In the genomic region with DNA sequence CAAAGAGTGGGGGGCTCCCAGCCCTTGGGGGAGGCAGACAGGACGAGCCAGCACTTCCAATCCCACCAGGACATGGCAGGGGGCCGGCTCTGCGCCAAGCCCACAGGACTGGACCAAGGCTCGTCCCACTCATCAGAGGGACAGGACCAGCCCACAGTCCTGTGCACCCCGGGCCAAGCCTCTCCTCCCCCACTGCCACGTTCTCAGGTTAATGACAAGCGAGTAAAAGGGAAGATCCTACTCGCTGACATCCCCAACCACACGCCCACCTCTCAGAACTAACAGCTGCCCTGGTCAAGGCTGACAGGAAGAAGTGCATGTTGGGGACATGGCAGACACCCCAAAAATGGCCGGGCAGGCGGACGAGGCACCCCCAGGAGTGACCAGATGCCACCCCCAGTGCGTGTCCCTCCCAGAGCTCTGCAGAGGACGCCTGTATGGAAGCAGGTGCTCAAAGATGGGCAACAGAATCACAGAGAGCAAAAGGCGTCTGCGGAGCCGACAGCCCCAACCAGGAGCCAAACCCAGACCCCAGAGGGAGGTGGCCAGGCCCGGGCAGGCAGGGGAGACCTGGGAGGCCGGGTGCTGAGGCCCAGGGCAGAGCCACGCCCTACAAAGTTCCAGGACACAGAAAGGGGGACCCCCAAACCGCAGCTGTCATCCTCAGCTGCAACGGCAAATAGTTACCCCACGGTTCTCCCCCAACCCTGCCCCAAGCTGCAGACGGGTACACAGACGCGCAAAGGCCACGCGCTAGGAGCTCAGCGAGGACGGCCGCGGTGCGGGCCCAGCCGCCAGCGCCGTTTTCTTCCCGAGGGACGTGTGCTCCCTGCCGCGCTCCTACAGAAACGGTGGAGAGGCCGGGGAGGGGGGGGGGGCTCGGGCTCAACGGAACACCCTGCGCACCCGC, we compare ENCODE assay signal across 8 cellular contexts. TPM values are rescaled to one million over a fixed set of nuclear protein-coding genes. Genes with fewer than 3 reads are reported as not detected.
DNase-seq lines count a peak whose midpoint lies in the region; ATAC-seq and TF ChIP-seq lines count a peak whose summit lies in the region.

No MANE protein-coding gene starts in this region.

- H3K4me2 ChIP-seq in neuronal stem cell (ENCODE audit: insufficient read depth, low read length, poor library complexity, severe bottlenecking) = peak overlapping the region; percentile 67

- no peak overlapping the region for H2BK12ac ChIP-seq in neuronal stem cell (ENCODE audit: low read length)

- no peak overlapping the region for H3K4ac ChIP-seq in neuronal stem cell (ENCODE audit: low read length)

- H2BK5ac ChIP-seq in neuronal stem cell (ENCODE audit: low read length) = no peak overlapping the region

- H3K4me1 ChIP-seq in neuronal stem cell (ENCODE audit: control insufficient read depth in 2 of 2, insufficient read depth in 1 of 2, low read depth in 1 of 2, low read length in 2 of 2) = peaks cover 16% of the 10 kb centered on the region in 2 donors

- peaks cover 20 to 23% of the 10 kb centered on the region in 2 donors for H3K9me3 ChIP-seq in neuronal stem cell (replicated peaks in 1 of 2; ENCODE audit: control insufficient read depth in 2 of 2, insufficient read depth in 1 of 2, low read depth in 1 of 2, low read length in 2 of 2)

- TF ChIP-seq CTCF in CD14-positive monocyte (IDR thresholded peaks at IDR 0.05) (no peak), foreskin fibroblast (IDR thresholded peaks at IDR 0.05; ENCODE audit: low read depth, low read length) (no peak)

- H3K4me3 ChIP-seq in foreskin fibroblast (ENCODE audit: low read depth in 1 of 2, low read length in 2 of 2) (peak overlapping the region; percentile 72 to 81), neuronal stem cell (ENCODE audit: low read length in 2 of 2) (peak overlapping the region; percentile 84 to 97)

- H3K27me3 Mint-ChIP-seq in CD14-positive monocyte (ENCODE audit: low read depth in 3 of 3) = peaks cover 0 to 4% (median 0%) of the 10 kb centered on the region in 3 donors
- no peaks in the 10 kb centered on the region for H3K27me3 Mint-ChIP-seq in activated CD4-positive, alpha-beta memory T cell treated with anti-CD3 and anti-CD28 coated beads, Interleukin-2, amount 10 ng/mL, durations not matched to agents 7 days and 5 days

- intact Hi-C loops in CD14-positive monocyte (cut with micrococcal nuclease) = loop anchor here (5.0 kb wide), 5 partner anchors 40 to 625 kb away; a partner anchor contains a TSS

- H3K36me3 Mint-ChIP-seq in CD14-positive monocyte = peaks cover 3 to 28% of the 10 kb centered on the region in 2 donors
- H3K36me3 Mint-ChIP-seq in activated CD4-positive, alpha-beta memory T cell treated with anti-CD3 and anti-CD28 coated beads, Interleukin-2, amount 10 ng/mL, durations not matched to agents 7 days and 5 days (ENCODE audit: low read depth) = peaks cover 36% of the 10 kb centered on the region

- peaks cover 22 to 53% of the 10 kb centered on the region in 2 donors for H3K36me3 ChIP-seq in neuronal stem cell (replicated peaks in 1 of 2; ENCODE audit: control insufficient read depth in 2 of 2, insufficient read depth in 2 of 2, low read length in 2 of 2)

- H2BK15ac ChIP-seq in neuronal stem cell (ENCODE audit: low read length) = no peak overlapping the region

- POLR2A ChIA-PET in activated CD4-positive, alpha-beta memory T cell treated with anti-CD3 and anti-CD28 coated beads, Interleukin-2, amount 10 ng/mL, durations not matched to agents 7 days and 5 days (lab: Charles Lee) = interaction anchor here (0.8 to 9.5 kb wide), 20 partner anchors 8 to 1123 kb away, joined by 3 to 120 read pairs (median 5); a partner anchor contains a TSS

- no CpG with 5 or more reads among the region's 46 CpGs for WGBS in neuronal stem cell (ENCODE audit: extremely low coverage in 2 of 2, insufficient read length in 2 of 2, insufficient replicate concordance in 1 of 2), 2 donors

- H4K8ac ChIP-seq in neuronal stem cell (ENCODE audit: low read depth, low read length) = no peak overlapping the region

- H3K4me3 Mint-ChIP-seq in CD14-positive monocyte = peak overlapping the region; percentile 91 to 94
- H3K4me3 Mint-ChIP-seq in activated CD4-positive, alpha-beta memory T cell treated with anti-CD3 and anti-CD28 coated beads, Interleukin-2, amount 10 ng/mL, durations not matched to agents 7 days and 5 days = peak overlapping the region; percentile 89

- H3K9ac ChIP-seq in neuronal stem cell (ENCODE audit: low read depth, low read length, poor library complexity) = peak overlapping the region; percentile 94

- DNase-seq in CD14-positive monocyte (ENCODE audit: low spot score) (peak; percentile 41), HCEC 1CT (peak; percentile 11), foreskin fibroblast (peak in 1 of 2 donors; percentile 48), neuronal stem cell (ENCODE audit: low spot score) (no peak), A172 (ENCODE audit: low spot score) (no peak), activated gamma-delta T cell (lab: John Stamatoyannopoulos, UW) (no peak)
- DNase-seq in activated CD4-positive, alpha-beta memory T cell treated with anti-CD3 and anti-CD28 coated beads, Interleukin-2, amount 10 ng/mL, durations not matched to agents 7 days and 5 days = peak; percentile 27

- peaks cover 49% of the 10 kb centered on the region for H3K4me1 Mint-ChIP-seq in CD14-positive monocyte
- H3K4me1 Mint-ChIP-seq in activated CD4-positive, alpha-beta memory T cell treated with anti-CD3 and anti-CD28 coated beads, Interleukin-2, amount 10 ng/mL, durations not matched to agents 7 days and 5 days = peaks cover 64% of the 10 kb centered on the region

- CTCF ChIA-PET in activated CD4-positive, alpha-beta memory T cell treated with anti-CD3 and anti-CD28 coated beads, Interleukin-2, amount 10 ng/mL, durations not matched to agents 7 days and 5 days (lab: Charles Lee) = interaction anchor here (0.8 to 9.0 kb wide), 6 partner anchors 21 to 116 kb away, joined by 4 to 63 read pairs (median 7); a partner anchor contains a TSS

- H4K91ac ChIP-seq in neuronal stem cell (ENCODE audit: low read depth, low read length, poor library complexity) = no peak overlapping the region

- peak overlapping the region; percentile 91 for H2AK5ac ChIP-seq in neuronal stem cell (ENCODE audit: low read depth, low read length)

- peaks cover 48% of the 10 kb centered on the region for H3K79me1 ChIP-seq in neuronal stem cell (ENCODE audit: low read depth, low read length)

- ATAC-seq in GM21515 (IDR thresholded peaks at IDR 0.05; ENCODE audit: unreplicated experiment) = no peak

- H3K9me3 Mint-ChIP-seq in CD14-positive monocyte = peaks cover 4 to 15% (median 13%) of the 10 kb centered on the region in 7 donors
- H3K9me3 Mint-ChIP-seq in activated CD4-positive, alpha-beta memory T cell treated with anti-CD3 and anti-CD28 coated beads, Interleukin-2, amount 10 ng/mL, durations not matched to agents 7 days and 5 days = peaks cover 3% of the 10 kb centered on the region

- H2AFZ ChIP-seq in neuronal stem cell (ENCODE audit: low read length) = peak overlapping the region; percentile 91

- peak overlapping the region; percentile 82 for H3K14ac ChIP-seq in neuronal stem cell (ENCODE audit: low read length)

- H3K18ac ChIP-seq in neuronal stem cell (ENCODE audit: low read length) = peak overlapping the region; percentile 96

- peak overlapping the region; percentile 96 for H3K23ac ChIP-seq in neuronal stem cell (ENCODE audit: low read depth, low read length, poor library complexity)

- H3K27ac ChIP-seq in neuronal stem cell (replicated peaks; ENCODE audit: low read length) = no peak overlapping the region

- no peaks in the 10 kb centered on the region for H3K27me3 ChIP-seq in neuronal stem cell (ENCODE audit: control insufficient read depth in 3 of 3, insufficient read depth in 3 of 3, low read depth in 1 of 3, low read length in 3 of 3)

- H2BK120ac ChIP-seq in neuronal stem cell (ENCODE audit: low read depth, low read length) = peak overlapping the region; percentile 72

- H3K27ac Mint-ChIP-seq in CD14-positive monocyte = peak overlapping the region; percentile 81 to 94 (median 91)
- H3K27ac Mint-ChIP-seq in activated CD4-positive, alpha-beta memory T cell treated with anti-CD3 and anti-CD28 coated beads, Interleukin-2, amount 10 ng/mL, durations not matched to agents 7 days and 5 days = peak overlapping the region; percentile 88

RNA-seq across cellular contexts. Expression of a gene that starts 1.8 kb away (rescaled TPM):
- 10 to 100 TPM; 21.3 to 42.1 TPM for polyA plus RNA-seq in CD14-positive monocyte
- total RNA-seq in activated CD4-positive, alpha-beta memory T cell treated with anti-CD3 and anti-CD28 coated beads, Interleukin-2, amount 10 ng/mL, durations not matched to agents 7 days and 5 days = 100 to 1,000 TPM; 209 to 221 TPM
- 151 TPM for polyA plus RNA-seq in neuronal stem cell (2013, experiment 1 of 2)
- 149 TPM for polyA plus RNA-seq in neuronal stem cell (2013, experiment 2 of 2)
- total RNA-seq in A172 (2014; rRNA removed; shearing (Covaris generic)) = 166 and 240 TPM in 2 replicates

RNA-seq across cellular contexts. Expression of a gene that starts 42.5 kb away (rescaled TPM):
- 10 to 100 TPM; 34.3 to 37.7 TPM for polyA plus RNA-seq in CD14-positive monocyte
- total RNA-seq in activated CD4-positive, alpha-beta memory T cell treated with anti-CD3 and anti-CD28 coated beads, Interleukin-2, amount 10 ng/mL, durations not matched to agents 7 days and 5 days = 10 to 100 TPM; 61.6 to 64.1 TPM
- 38.4 TPM for polyA plus RNA-seq in neuronal stem cell (2013, experiment 1 of 2)
- 37.0 TPM for polyA plus RNA-seq in neuronal stem cell (2013, experiment 2 of 2)
- total RNA-seq in A172 (2014; rRNA removed; shearing (Covaris generic)) = 80.9 and 100 TPM in 2 replicates

Comparison
In these comparisons a context has a peak if more than half of its experiments do, and no peak if none do; other contexts are left out.
1. DNase-seq: peak in CD14-positive monocyte (single experiment), HCEC 1CT (single experiment) and activated CD4-positive, alpha-beta memory T cell treated with anti-CD3 and anti-CD28 coated beads, Interleukin-2, amount 10 ng/mL, durations not matched to agents 7 days and 5 days (single experiment); none in neuronal stem cell (single experiment), A172 (single experiment) and activated gamma-delta T cell (single experiment).